15 cellular contexts compared by ENCODE assay signal in genomic region chr1:211328866-211329265, GRCh38. TPM values are rescaled to one million over a fixed set of nuclear protein-coding genes. Genes with fewer than 3 reads are reported as not detected.
DNase-seq lines count a peak whose midpoint lies in the region; ATAC-seq and TF ChIP-seq lines count a peak whose summit lies in the region.
"Had no signal": no experiment of that assay in that cellular context is flagged by ENCODE, and none has a peak within 500 bp of the region (broad histone marks: within the 10 kb centered on the region; RNA-seq: fewer than 3 reads in every experiment).

No MANE protein-coding gene starts in this region.

- WGBS in smooth muscle cell (ENCODE audit: low lambda C conversion rate) = 89% methylated on average over 4 of the region's 4 CpGs
- 73 to 86% methylated on average over 4 of the region's 4 CpGs for WGBS in lower leg skin, 2 donors

- H2AFZ ChIP-seq in Karpas-422 (ENCODE audit: low read length) (peak overlapping the region; percentile 19; the same call in 1 of the 2 replicates), smooth muscle cell (ENCODE audit: low read depth) (no peak overlapping the region)

- H3K4me1 Mint-ChIP-seq in activated naive CD8-positive, alpha-beta T cell treated with anti-CD3 and anti-CD28 coated beads, Interleukin-2, amount 50 U/mL, for 24 hours = peaks cover 83% of the 10 kb centered on the region
- peaks cover 61% of the 10 kb centered on the region for H3K4me1 Mint-ChIP-seq in nephron

- H3K4me3 ChIP-seq in DOHH2 (ENCODE audit: low read length) (peak overlapping the region; percentile 88), Karpas-422 (ENCODE audit: low read length) (peak overlapping the region; percentile 80; the same call in 1 of the 2 replicates), smooth muscle cell (no peak overlapping the region), lower leg skin (ENCODE audit: low read depth, poor library complexity, severe bottlenecking) (no peak overlapping the region)
- H3K4me3 ChIP-seq: prostate gland, SJSA1 had no signal

- no peaks in the 10 kb centered on the region for H3K27me3 Mint-ChIP-seq in activated naive CD8-positive, alpha-beta T cell treated with anti-CD3 and anti-CD28 coated beads, Interleukin-2, amount 50 U/mL, for 24 hours
- H3K27me3 Mint-ChIP-seq in nephron (ENCODE audit: low read depth) = peaks cover 31% of the 10 kb centered on the region

- ATAC-seq in activated naive CD8-positive, alpha-beta T cell treated with anti-CD3 and anti-CD28 coated beads, Interleukin-2, amount 50 U/mL, for 24 hours = no peak
- ATAC-seq: WTC11 had no signal

- H3K9ac ChIP-seq in Karpas-422 (ENCODE audit: low read length) (peak overlapping the region; percentile 79), smooth muscle cell (ENCODE audit: low read depth) (no peak overlapping the region)

- H3K9me2 ChIP-seq in DOHH2 (replicated peaks; ENCODE audit: control insufficient read depth, low read length) = no peaks in the 10 kb centered on the region
- no peaks in the 10 kb centered on the region for H3K9me2 ChIP-seq in Karpas-422 (replicated peaks; ENCODE audit: insufficient read depth, low read length)

- DNase-seq in Karpas-422 (no peak), smooth muscle cell (lab: John Stamatoyannopoulos, UW; ENCODE audit: unreplicated experiment) (no peak), lower leg skin (ENCODE audit: low spot score in 2 of 2) (no peak), HuH-7.5 (ENCODE audit: low spot score) (no peak), COLO829 (ENCODE audit: low spot score) (no peak)
- no peak for DNase-seq in activated naive CD8-positive, alpha-beta T cell treated with anti-CD3 and anti-CD28 coated beads, Interleukin-2, amount 50 U/mL, for 24 hours
- DNase-seq: glutamatergic neuron, H7, NCI-H1436, NCI-H82 had no signal

- H3K4me2 ChIP-seq in DOHH2 (ENCODE audit: low read length) (peak overlapping the region; percentile 91), Karpas-422 (ENCODE audit: low read depth, low read length, poor library complexity, severe bottlenecking) (peak overlapping the region; percentile 88), smooth muscle cell (no peak overlapping the region)

- peaks cover 17% of the 10 kb centered on the region for H3K36me3 ChIP-seq in DOHH2 (ENCODE audit: control insufficient read depth, low read length)
- H3K36me3 ChIP-seq in Karpas-422 (ENCODE audit: insufficient read depth, low read length) = no peaks in the 10 kb centered on the region
- H3K36me3 ChIP-seq in smooth muscle cell (ENCODE audit: low read depth) = no peaks in the 10 kb centered on the region
- H3K36me3 ChIP-seq: prostate gland had no signal

- H4K20me1 ChIP-seq in DOHH2 (ENCODE audit: control insufficient read depth, insufficient read depth, low read depth, low read length) (no peaks in the 10 kb centered on the region), Karpas-422 (ENCODE audit: insufficient read depth, low read depth, low read length) (no peaks in the 10 kb centered on the region), smooth muscle cell (ENCODE audit: low read depth) (peaks cover 60% of the 10 kb centered on the region)

- intact Hi-C loops in lower leg skin (cut with DNase I; ENCODE audit: low total_unique reads) = loop anchor here (10.0 kb wide), 1 partner anchor 146 kb away; no protein-coding TSS in a partner anchor

- H3K79me2 ChIP-seq in DOHH2 (ENCODE audit: control insufficient read depth, low read length) = peaks cover 76% of the 10 kb centered on the region
- H3K79me2 ChIP-seq in Karpas-422 (ENCODE audit: low read length) = peaks cover 48% of the 10 kb centered on the region
- H3K79me2 ChIP-seq in smooth muscle cell (ENCODE audit: low read depth) = peaks cover 63% of the 10 kb centered on the region

- no peak for TF ChIP-seq POLR2A in lower leg skin (IDR thresholded peaks at IDR 0.05)

- H3K4me3 Mint-ChIP-seq in activated naive CD8-positive, alpha-beta T cell treated with anti-CD3 and anti-CD28 coated beads, Interleukin-2, amount 50 U/mL, for 24 hours = peak overlapping the region; percentile 88
- peak overlapping the region; percentile 59 to 99 (median 98) for H3K4me3 Mint-ChIP-seq in nephron

- H3K27ac Mint-ChIP-seq in activated naive CD8-positive, alpha-beta T cell treated with anti-CD3 and anti-CD28 coated beads, Interleukin-2, amount 50 U/mL, for 24 hours = peak overlapping the region; percentile 92
- no peak overlapping the region for H3K27ac Mint-ChIP-seq in nephron
- H3K27ac Mint-ChIP-seq: WTC11 had no signal

- H3F3A ChIP-seq in DOHH2 (ENCODE audit: control insufficient read depth, insufficient read depth) = peaks cover 2% of the 10 kb centered on the region; the same call in 1 of the 2 replicates
- no peaks in the 10 kb centered on the region for H3F3A ChIP-seq in smooth muscle cell (ENCODE audit: low read depth)

- H3K4me1 ChIP-seq in DOHH2 (ENCODE audit: control insufficient read depth, low read length) = peaks cover 80% of the 10 kb centered on the region
- peaks cover 63% of the 10 kb centered on the region for H3K4me1 ChIP-seq in Karpas-422 (ENCODE audit: low read length)
- peaks cover 4% of the 10 kb centered on the region for H3K4me1 ChIP-seq in smooth muscle cell (ENCODE audit: low read depth)
- H3K4me1 ChIP-seq: prostate gland had no signal

- H3K27me3 ChIP-seq in DOHH2 (ENCODE audit: control insufficient read depth, low read length) (no peaks in the 10 kb centered on the region), Karpas-422 (ENCODE audit: low read length) (no peaks in the 10 kb centered on the region), smooth muscle cell (ENCODE audit: low read depth) (no peaks in the 10 kb centered on the region)
- H3K27me3 ChIP-seq: SJSA1 had no signal

- no peaks in the 10 kb centered on the region for H3K9me3 Mint-ChIP-seq in activated naive CD8-positive, alpha-beta T cell treated with anti-CD3 and anti-CD28 coated beads, Interleukin-2, amount 50 U/mL, for 24 hours
- H3K9me3 Mint-ChIP-seq in nephron = no peaks in the 10 kb centered on the region
- H3K9me3 Mint-ChIP-seq: WTC11 had no signal

- TF ChIP-seq CTCF in DOHH2 (IDR thresholded peaks at IDR 0.05; ENCODE audit: low read depth, low read length, poor library complexity, severe bottlenecking) (no peak), nephron (IDR thresholded peaks at IDR 0.05; ENCODE audit: unreplicated experiment in 3 of 3) (no peak), smooth muscle cell (IDR thresholded peaks at IDR 0.05; ENCODE audit: borderline replicate concordance, insufficient read depth, poor library complexity, severe bottlenecking) (no peak), lower leg skin (IDR thresholded peaks at IDR 0.05) (no peak)

- H3K27ac ChIP-seq in DOHH2 (ENCODE audit: low read depth, low read length) (peak overlapping the region; percentile 87), Karpas-422 (ENCODE audit: low read length) (peak overlapping the region; percentile 51), smooth muscle cell (ENCODE audit: low read depth) (no peak overlapping the region)
- H3K27ac ChIP-seq: SJSA1 had no signal

- H3K9me3 ChIP-seq in DOHH2 (ENCODE audit: control insufficient read depth, insufficient read depth, low read length) (no peaks in the 10 kb centered on the region), Karpas-422 (ENCODE audit: low read length) (no peaks in the 10 kb centered on the region), smooth muscle cell (replicated peaks; ENCODE audit: low read depth) (no peaks in the 10 kb centered on the region)
- H3K9me3 ChIP-seq: prostate gland, SJSA1 had no signal

- peaks cover 15% of the 10 kb centered on the region for H3K36me3 Mint-ChIP-seq in activated naive CD8-positive, alpha-beta T cell treated with anti-CD3 and anti-CD28 coated beads, Interleukin-2, amount 50 U/mL, for 24 hours (ENCODE audit: low read depth)
- no peaks in the 10 kb centered on the region for H3K36me3 Mint-ChIP-seq in nephron (ENCODE audit: low read depth)
- H3K36me3 Mint-ChIP-seq: WTC11 had no signal

RNA-seq across cellular contexts. Expression of gene TRAF5, which starts 2.2 kb away (rescaled TPM):
- 19.7 and 39.7 TPM in 2 replicates for total RNA-seq in Karpas-422 (2014; rRNA removed; shearing (Covaris generic); ENCODE audit: low replicate concordance)
- total RNA-seq in smooth muscle cell = 15.0 and 18.7 TPM in 2 replicates
- 6.1 and 10.2 TPM in 2 replicates for polyA plus RNA-seq in smooth muscle cell
- 1 to 10 TPM; 1.5 to 3.9 (median 1.8) TPM for total RNA-seq in lower leg skin

Comparison
In these comparisons a context has a peak if more than half of its experiments do, and no peak if none do; other contexts are left out.
1. H3K4me3 ChIP-seq: peak in DOHH2 (single experiment) and Karpas-422 (single experiment); none in smooth muscle cell (single experiment) and lower leg skin (single experiment).